8 cellular contexts compared by ENCODE assay signal in the genomic region with DNA sequence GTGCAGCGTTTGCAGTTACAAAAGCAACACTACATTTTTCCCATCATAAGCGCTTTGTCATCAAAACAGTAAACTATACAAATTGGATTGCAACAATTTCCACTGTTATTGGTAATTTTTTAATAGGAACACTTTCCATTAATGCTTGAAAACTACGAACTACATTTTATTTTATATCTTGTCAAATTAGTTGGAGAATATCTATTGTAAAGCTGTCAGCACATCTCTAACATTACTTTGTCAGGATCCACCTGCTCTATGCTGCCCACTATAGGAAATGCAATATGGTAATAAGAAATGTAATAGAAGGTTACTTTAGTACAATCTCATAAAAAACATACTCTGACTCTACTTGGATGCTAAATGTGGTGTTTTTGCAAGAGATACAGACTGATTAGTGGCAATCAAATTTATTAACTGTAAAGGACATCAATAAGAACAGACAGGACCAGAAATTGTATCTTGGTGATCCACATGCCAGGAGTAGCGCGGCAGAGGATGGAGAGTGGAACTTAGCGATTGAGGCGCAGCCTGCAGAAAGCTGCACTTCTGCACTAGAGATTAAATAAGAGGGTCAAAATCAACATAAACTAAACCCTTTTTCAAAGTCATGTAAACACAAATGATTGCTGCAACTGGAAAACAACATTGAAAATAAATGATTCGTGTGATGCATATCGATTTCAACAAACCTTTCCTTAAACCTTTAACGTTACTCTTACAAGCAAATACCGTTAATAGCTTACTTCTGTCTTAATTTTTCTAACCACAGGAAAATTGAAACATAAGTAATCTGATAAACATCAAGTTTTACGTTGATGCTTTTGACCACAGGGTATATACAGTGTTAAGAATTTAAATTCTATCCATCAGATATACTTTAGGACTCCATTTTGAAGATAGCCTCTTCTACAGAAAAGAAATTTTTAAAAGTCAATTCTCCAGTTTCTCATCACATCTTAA. TPM values are rescaled to one million over a fixed set of nuclear protein-coding genes. Genes with fewer than 3 reads are reported as not detected.
DNase-seq lines count a peak whose midpoint lies in the region; TF ChIP-seq lines count a peak whose summit lies in the region.

No MANE protein-coding gene starts in this region.

- peak overlapping the region; percentile 95 for H3K9ac ChIP-seq in HUES64 (ENCODE audit: low read depth, low read length)

- H3K27ac ChIP-seq in HUES64 (ENCODE audit: low read depth, low read length) = no peak overlapping the region
- peak overlapping the region; percentile 97 for H3K27ac ChIP-seq in OCI-LY7 (ENCODE audit: low read depth, low read length, poor library complexity, severe bottlenecking)

- BruUV-seq in OCI-LY7 (replicated peaks; lab: Mats Ljungman, UMichigan) = TSS peak; percentile 55

- CTCF ChIA-PET in OCI-LY7 (lab: Charles Lee; ENCODE audit: unreplicated experiment) = no interaction called here

- H3K9me3 ChIP-seq in HUES64 (ENCODE audit: insufficient read depth, low read depth, low read length) = no peaks in the 10 kb centered on the region
- H3K9me3 ChIP-seq in OCI-LY7 (ENCODE audit: low read length) = no peaks in the 10 kb centered on the region

- DNase-seq in NCI-H2196 (lab: John Stamatoyannopoulos, UW; ENCODE audit: unreplicated experiment) (peak; percentile 47), NCI-H2196 treated with DMSO at 0.1 percent for 48 hours (lab: John Stamatoyannopoulos, UW; ENCODE audit: unreplicated experiment) (no peak), OCI-LY7 (ENCODE audit: low spot score) (peak; percentile 56), T47D (ENCODE audit: low read depth in 1 of 2, low spot score in 1 of 2) (peak; percentile 61 to 71), kidney epithelial cell (ENCODE audit: low read depth) (no peak), HK-2 (ENCODE audit: unreplicated experiment) (no peak)
- DNase-seq in stimulated activated naive CD4-positive, alpha-beta T cell treated with Interleukin-2 at 50 U/mL for 16 hours (lab: John Stamatoyannopoulos, UW) = peak; percentile 2

- peaks cover 38% of the 10 kb centered on the region; the same call in 1 of the 2 replicates for H4K20me1 ChIP-seq in OCI-LY7 (ENCODE audit: insufficient read depth, low read length)

- H3K9me2 ChIP-seq in OCI-LY7 (ENCODE audit: insufficient read depth, low read length) = no peaks in the 10 kb centered on the region

- intact Hi-C loops in OCI-LY7 (cut with micrococcal nuclease; ENCODE audit: unreplicated experiment) = loop anchor here (5.0 to 10.0 kb wide), 3 partner anchors 181 to 1491 kb away; partner anchors contain the start of gene SLC38A2

- in situ Hi-C loops in T47D (cut with HindIII; ENCODE audit: low pct_unique_long_range_greater_than_20kb, low sequenced_read_pairs) = no loop called here

- POLR2A ChIA-PET in OCI-LY7 (lab: Charles Lee) = interaction anchor here (0.6 to 3.0 kb wide), 5 partner anchors 9 to 511 kb away, joined by 3 to 13 read pairs (median 5); no protein-coding TSS in a partner anchor

- H2AFZ ChIP-seq in OCI-LY7 (ENCODE audit: low read length) = peak overlapping the region; percentile 78; the same call in 1 of the 2 replicates

- H3K4me2 ChIP-seq in OCI-LY7 (ENCODE audit: low read length) = peak overlapping the region; percentile 96

- WGBS in HUES64 = 13% methylated on average over 10 of the region's 12 CpGs

- peaks cover 13% of the 10 kb centered on the region for H3K4me1 ChIP-seq in HUES64 (ENCODE audit: insufficient read depth, low read length)
- H3K4me1 ChIP-seq in OCI-LY7 (ENCODE audit: insufficient read depth, low read length, poor library complexity, severe bottlenecking) = peaks cover 33% of the 10 kb centered on the region

- H3K4me3 ChIP-seq in HUES64 (ENCODE audit: low read length) = peak overlapping the region; percentile 98
- H3K4me3 ChIP-seq in OCI-LY7 (ENCODE audit: low read depth, low read length, poor library complexity, severe bottlenecking) = peak overlapping the region; percentile 98
- H3K4me3 ChIP-seq in kidney epithelial cell (ENCODE audit: low read depth, low read length) = peak overlapping the region; percentile 83

- peaks cover 68% of the 10 kb centered on the region for H3K79me2 ChIP-seq in OCI-LY7 (ENCODE audit: insufficient read depth, low read depth, low read length)

- H3K27me3 ChIP-seq in HUES64 (ENCODE audit: insufficient read depth, low read length) = no peaks in the 10 kb centered on the region
- H3K27me3 ChIP-seq in kidney epithelial cell (ENCODE audit: control insufficient read depth, insufficient read depth, low read length) = no peaks in the 10 kb centered on the region

- TF ChIP-seq CTCF in OCI-LY7 (conservative IDR thresholded peaks at IDR 0.05; ENCODE audit: low read length) (peak; percentile 90), kidney epithelial cell (IDR thresholded peaks at IDR 0.05; ENCODE audit: insufficient read depth, low read length, poor library complexity, severe bottlenecking) (peak; percentile 65)

- H3K36me3 ChIP-seq in HUES64 (ENCODE audit: insufficient read depth, low read length) (no peaks in the 10 kb centered on the region), OCI-LY7 (ENCODE audit: insufficient read depth, low read length) (peaks cover 31% of the 10 kb centered on the region), kidney epithelial cell (ENCODE audit: control insufficient read depth, insufficient read depth, low read length) (no peaks in the 10 kb centered on the region)

RNA-seq across cellular contexts. Expression of gene ARID2, which starts 3.6 kb away (rescaled TPM):
- polyA plus RNA-seq in HUES64 (2013, experiment 1 of 2) = 22.0 TPM
- polyA plus RNA-seq in HUES64 (2013, experiment 2 of 2) = 23.6 TPM
- 30.1 and 30.5 TPM in 2 replicates for total RNA-seq in OCI-LY7 (2014; rRNA removed; shearing (Covaris generic))
- total RNA-seq in OCI-LY7 (2022) (44.9 and 49.5 TPM in 2 replicates), kidney epithelial cell (17.6 and 21.1 TPM in 2 replicates)

Comparison
In these comparisons a context has a peak if more than half of its experiments do, and no peak if none do; other contexts are left out.
1. DNase-seq: peak in NCI-H2196 (single experiment), OCI-LY7 (single experiment), T47D (2 of 2) and stimulated activated naive CD4-positive, alpha-beta T cell treated with Interleukin-2 at 50 U/mL for 16 hours (single experiment); none in NCI-H2196 treated with DMSO at 0.1 percent for 48 hours (single experiment), kidney epithelial cell (single experiment) and HK-2 (single experiment).
2. Peak in every context shown above with its lines, with median percentiles within 50 percentile points of each other: H3K4me3 ChIP-seq.